1 cellular context compared by ENCODE assay signal in the genomic region with DNA sequence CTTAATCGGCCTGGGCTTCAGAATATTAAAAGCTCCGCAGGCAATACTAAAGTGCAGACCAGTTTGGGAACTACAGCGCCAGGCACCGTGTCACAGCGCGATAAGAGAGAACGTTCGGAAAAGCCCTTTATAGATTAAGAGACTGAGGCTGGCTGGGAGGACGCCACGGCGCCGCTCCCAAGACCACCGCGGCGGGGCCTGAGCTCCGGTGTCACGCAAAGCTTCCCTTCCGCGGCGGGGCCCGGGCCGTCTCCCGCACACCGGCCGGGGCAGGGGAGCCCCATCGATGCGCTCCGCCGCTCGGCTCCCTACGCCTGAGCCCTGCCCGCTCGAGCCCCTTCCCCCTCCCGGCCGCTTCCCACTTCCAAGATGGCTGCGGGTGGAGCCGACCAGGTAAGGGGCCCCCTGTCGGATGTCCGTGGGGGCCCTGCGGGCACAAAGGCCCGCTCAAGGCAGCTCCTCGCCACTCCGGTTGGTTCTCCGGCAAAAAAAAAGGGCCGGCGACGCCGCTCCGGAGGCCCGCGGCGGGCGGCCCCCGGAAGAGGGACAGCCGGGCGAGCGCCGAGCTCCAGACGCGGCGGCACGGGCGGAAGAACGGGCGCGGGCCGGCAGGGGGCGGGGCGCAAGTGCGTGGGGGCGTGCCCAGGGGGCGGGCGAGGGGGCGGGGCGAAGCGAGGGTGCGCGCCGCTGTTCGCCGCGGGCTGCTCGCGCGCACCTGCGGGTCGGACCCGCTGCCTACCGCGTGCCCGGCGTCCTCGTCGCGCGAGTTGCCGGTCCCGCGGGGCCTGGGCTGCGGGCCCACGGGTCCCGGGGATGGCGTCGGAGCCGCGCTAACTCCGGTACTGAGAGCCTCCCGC.
A peak's percentile ranks its signal among the peaks of the same experiment; 100 is the strongest.
TF ChIP-seq lines count a peak whose summit lies in the region.

A gene with protein sequence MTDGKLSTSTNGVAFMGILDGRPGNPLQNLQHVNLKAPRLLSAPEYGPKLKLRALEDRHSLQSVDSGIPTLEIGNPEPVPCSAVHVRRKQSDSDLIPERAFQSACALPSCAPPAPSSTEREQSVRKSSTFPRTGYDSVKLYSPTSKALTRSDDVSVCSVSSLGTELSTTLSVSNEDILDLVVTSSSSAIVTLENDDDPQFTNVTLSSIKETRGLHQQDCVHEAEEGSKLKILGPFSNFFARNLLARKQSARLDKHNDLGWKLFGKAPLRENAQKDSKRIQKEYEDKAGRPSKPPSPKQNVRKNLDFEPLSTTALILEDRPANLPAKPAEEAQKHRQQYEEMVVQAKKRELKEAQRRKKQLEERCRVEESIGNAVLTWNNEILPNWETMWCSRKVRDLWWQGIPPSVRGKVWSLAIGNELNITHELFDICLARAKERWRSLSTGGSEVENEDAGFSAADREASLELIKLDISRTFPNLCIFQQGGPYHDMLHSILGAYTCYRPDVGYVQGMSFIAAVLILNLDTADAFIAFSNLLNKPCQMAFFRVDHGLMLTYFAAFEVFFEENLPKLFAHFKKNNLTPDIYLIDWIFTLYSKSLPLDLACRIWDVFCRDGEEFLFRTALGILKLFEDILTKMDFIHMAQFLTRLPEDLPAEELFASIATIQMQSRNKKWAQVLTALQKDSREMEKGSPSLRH (plus strand): TSS at position 714 of the 857 bp plus-strand sequence. CDS start 13,564 bp downstream, outside the sequence.

TF ChIP-seq in GM12878, 131 proteins besides CTCF, POLR2A, EP300 and RAD21 (continued from another document):
- TF ChIP-seq IRF4 (IDR thresholded peaks at IDR 0.05; ENCODE audit: low read depth, low read length) = no peak
- TF ChIP-seq BRCA1 (IDR thresholded peaks at IDR 0.05; ENCODE audit: low read depth, low read length) = 0 out of 2 replicates have a peak, but pooled peaks have one; percentile 25
- TF ChIP-seq PML (IDR thresholded peaks at IDR 0.05; ENCODE audit: low read length) = peak; percentile 75; the same call in 1 of the 2 replicates
- TF ChIP-seq MYC (IDR thresholded peaks at IDR 0.05; ENCODE audit: insufficient read depth, insufficient read length, insufficient replicate concordance, low read length, severe bottlenecking) = no peak
- TF ChIP-seq, protein P1, sequence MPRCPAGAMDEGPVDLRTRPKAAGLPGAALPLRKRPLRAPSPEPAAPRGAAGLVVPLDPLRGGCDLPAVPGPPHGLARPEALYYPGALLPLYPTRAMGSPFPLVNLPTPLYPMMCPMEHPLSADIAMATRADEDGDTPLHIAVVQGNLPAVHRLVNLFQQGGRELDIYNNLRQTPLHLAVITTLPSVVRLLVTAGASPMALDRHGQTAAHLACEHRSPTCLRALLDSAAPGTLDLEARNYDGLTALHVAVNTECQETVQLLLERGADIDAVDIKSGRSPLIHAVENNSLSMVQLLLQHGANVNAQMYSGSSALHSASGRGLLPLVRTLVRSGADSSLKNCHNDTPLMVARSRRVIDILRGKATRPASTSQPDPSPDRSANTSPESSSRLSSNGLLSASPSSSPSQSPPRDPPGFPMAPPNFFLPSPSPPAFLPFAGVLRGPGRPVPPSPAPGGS (IDR thresholded peaks at IDR 0.05; ENCODE audit: borderline replicate concordance, insufficient read depth, low read depth, low read length, poor library complexity, severe bottlenecking) = no peak
- no peak for TF ChIP-seq ZSCAN29 (IDR thresholded peaks at IDR 0.05)
- peak; percentile 26; the same call in 1 of the 2 replicates for TF ChIP-seq SMC3 (IDR thresholded peaks at IDR 0.05; ENCODE audit: borderline replicate concordance, low read length)
- TF ChIP-seq TCF7 (IDR thresholded peaks at IDR 0.05; ENCODE audit: borderline replicate concordance) = no peak
- TF ChIP-seq YY1 (IDR thresholded peaks at IDR 0.05; ENCODE audit: low read depth, low read length) = peak; percentile 99
- TF ChIP-seq POLR2AphosphoS2 (IDR thresholded peaks at IDR 0.05; ENCODE audit: low read depth, low read length) = peak; percentile 84; the same call in 1 of the 2 replicates
- TF ChIP-seq HCFC1 (IDR thresholded peaks at IDR 0.05; ENCODE audit: low read length) = peak; percentile 76
- TF ChIP-seq EGR1 (IDR thresholded peaks at IDR 0.05; ENCODE audit: borderline replicate concordance in 1 of 2, low read depth in 2 of 2, low read length in 2 of 2) = peak in 1 of 2 experiments; percentile 64; a peak in 2 of 3 replicates
- peak; percentile 95 for TF ChIP-seq ZNF207 (IDR thresholded peaks at IDR 0.05; ENCODE audit: borderline replicate concordance)
- TF ChIP-seq, protein P2, sequence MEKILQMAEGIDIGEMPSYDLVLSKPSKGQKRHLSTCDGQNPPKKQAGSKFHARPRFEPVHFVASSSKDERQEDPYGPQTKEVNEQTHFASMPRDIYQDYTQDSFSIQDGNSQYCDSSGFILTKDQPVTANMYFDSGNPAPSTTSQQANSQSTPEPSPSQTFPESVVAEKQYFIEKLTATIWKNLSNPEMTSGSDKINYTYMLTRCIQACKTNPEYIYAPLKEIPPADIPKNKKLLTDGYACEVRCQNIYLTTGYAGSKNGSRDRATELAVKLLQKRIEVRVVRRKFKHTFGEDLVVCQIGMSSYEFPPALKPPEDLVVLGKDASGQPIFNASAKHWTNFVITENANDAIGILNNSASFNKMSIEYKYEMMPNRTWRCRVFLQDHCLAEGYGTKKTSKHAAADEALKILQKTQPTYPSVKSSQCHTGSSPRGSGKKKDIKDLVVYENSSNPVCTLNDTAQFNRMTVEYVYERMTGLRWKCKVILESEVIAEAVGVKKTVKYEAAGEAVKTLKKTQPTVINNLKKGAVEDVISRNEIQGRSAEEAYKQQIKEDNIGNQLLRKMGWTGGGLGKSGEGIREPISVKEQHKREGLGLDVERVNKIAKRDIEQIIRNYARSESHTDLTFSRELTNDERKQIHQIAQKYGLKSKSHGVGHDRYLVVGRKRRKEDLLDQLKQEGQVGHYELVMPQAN (conservative IDR thresholded peaks at IDR 0.05) = peak; percentile 57; the same call in 1 of the 2 replicates
- peak; percentile 95 for TF ChIP-seq IKZF1 (conservative IDR thresholded peaks at IDR 0.05)
- TF ChIP-seq CHD2 (IDR thresholded peaks at IDR 0.05; ENCODE audit: borderline replicate concordance, low read depth, low read length) = peak; percentile 91
- peak; percentile 73; the same call in 1 of the 2 replicates for TF ChIP-seq BACH1 (IDR thresholded peaks at IDR 0.05; ENCODE audit: borderline replicate concordance)
- TF ChIP-seq ESRRA (IDR thresholded peaks at IDR 0.05; ENCODE audit: low read length) = no peak
- TF ChIP-seq, protein P3, sequence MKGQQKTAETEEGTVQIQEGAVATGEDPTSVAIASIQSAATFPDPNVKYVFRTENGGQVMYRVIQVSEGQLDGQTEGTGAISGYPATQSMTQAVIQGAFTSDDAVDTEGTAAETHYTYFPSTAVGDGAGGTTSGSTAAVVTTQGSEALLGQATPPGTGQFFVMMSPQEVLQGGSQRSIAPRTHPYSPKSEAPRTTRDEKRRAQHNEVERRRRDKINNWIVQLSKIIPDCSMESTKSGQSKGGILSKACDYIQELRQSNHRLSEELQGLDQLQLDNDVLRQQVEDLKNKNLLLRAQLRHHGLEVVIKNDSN (IDR thresholded peaks at IDR 0.05; ENCODE audit: borderline replicate concordance, extremely low read length, insufficient read depth, low read depth, low read length) = no peak
- TF ChIP-seq IKZF2 (IDR thresholded peaks at IDR 0.05) = no peak
- TF ChIP-seq, protein P4, sequence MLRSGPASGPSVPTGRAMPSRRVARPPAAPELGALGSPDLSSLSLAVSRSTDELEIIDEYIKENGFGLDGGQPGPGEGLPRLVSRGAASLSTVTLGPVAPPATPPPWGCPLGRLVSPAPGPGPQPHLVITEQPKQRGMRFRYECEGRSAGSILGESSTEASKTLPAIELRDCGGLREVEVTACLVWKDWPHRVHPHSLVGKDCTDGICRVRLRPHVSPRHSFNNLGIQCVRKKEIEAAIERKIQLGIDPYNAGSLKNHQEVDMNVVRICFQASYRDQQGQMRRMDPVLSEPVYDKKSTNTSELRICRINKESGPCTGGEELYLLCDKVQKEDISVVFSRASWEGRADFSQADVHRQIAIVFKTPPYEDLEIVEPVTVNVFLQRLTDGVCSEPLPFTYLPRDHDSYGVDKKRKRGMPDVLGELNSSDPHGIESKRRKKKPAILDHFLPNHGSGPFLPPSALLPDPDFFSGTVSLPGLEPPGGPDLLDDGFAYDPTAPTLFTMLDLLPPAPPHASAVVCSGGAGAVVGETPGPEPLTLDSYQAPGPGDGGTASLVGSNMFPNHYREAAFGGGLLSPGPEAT (IDR thresholded peaks at IDR 0.05; ENCODE audit: low read depth) = peak; percentile 98
- TF ChIP-seq FOXK2 (IDR thresholded peaks at IDR 0.05) = no peak
- TF ChIP-seq WRNIP1 (IDR thresholded peaks at IDR 0.05; ENCODE audit: borderline replicate concordance, low read depth, low read length) = no peak
- TF ChIP-seq RCOR1 (conservative IDR thresholded peaks at IDR 0.05; ENCODE audit: low read depth, low read length) = peak; percentile 31; the same call in 1 of the 2 replicates
- TF ChIP-seq SP1 (IDR thresholded peaks at IDR 0.05; ENCODE audit: low read depth, low read length) = peak; percentile 49
- TF ChIP-seq STAT1 (conservative IDR thresholded peaks at IDR 0.05) = peak; percentile 81
- TF ChIP-seq NBN (IDR thresholded peaks at IDR 0.05) = 0 out of 2 replicates have a peak, but pooled peaks have one; percentile 26
- TF ChIP-seq FOS (IDR thresholded peaks at IDR 0.05; ENCODE audit: borderline replicate concordance, extremely low read depth, insufficient read length) = no peak
- 0 out of 2 replicates have a peak, but pooled peaks have one; percentile 15 for TF ChIP-seq PAX5 (IDR thresholded peaks at IDR 0.05; ENCODE audit: borderline replicate concordance, low read depth, low read length)
- TF ChIP-seq CBFB (IDR thresholded peaks at IDR 0.05; ENCODE audit: low read depth) = peak; percentile 36; the same call in 1 of the 2 replicates
